ENCODE assay signal across 1 cellular context in the genomic region with DNA sequence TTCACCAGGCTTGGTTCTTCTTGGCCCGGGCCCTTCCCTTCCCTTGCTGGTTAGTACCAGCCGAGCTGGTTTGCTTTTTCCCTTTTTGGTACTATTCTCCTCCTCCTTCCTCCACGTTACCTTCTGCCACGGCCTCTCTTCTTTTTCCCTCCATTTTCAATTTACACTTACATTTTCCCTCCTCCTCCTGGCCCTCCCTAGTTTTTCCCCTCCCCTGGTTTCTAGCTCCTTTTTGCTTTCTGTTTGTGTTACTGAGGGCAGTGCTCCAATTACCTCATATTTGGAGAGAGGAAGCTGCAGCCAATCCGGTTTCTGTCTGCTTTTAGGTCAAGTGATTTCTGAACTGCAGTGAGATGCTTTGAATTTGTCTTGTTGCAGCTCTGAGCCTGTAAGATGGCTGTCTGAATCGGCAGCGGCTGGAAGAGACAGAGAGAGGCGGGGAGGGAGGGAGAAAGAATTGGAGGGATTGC.
TF ChIP-seq lines count a peak whose summit lies in the region.

No MANE protein-coding gene starts in this region.

TF ChIP-seq in GM23338, 12 proteins besides CTCF, POLR2A, EP300 and RAD21 (continued from another document):
- TF ChIP-seq, protein P1, sequence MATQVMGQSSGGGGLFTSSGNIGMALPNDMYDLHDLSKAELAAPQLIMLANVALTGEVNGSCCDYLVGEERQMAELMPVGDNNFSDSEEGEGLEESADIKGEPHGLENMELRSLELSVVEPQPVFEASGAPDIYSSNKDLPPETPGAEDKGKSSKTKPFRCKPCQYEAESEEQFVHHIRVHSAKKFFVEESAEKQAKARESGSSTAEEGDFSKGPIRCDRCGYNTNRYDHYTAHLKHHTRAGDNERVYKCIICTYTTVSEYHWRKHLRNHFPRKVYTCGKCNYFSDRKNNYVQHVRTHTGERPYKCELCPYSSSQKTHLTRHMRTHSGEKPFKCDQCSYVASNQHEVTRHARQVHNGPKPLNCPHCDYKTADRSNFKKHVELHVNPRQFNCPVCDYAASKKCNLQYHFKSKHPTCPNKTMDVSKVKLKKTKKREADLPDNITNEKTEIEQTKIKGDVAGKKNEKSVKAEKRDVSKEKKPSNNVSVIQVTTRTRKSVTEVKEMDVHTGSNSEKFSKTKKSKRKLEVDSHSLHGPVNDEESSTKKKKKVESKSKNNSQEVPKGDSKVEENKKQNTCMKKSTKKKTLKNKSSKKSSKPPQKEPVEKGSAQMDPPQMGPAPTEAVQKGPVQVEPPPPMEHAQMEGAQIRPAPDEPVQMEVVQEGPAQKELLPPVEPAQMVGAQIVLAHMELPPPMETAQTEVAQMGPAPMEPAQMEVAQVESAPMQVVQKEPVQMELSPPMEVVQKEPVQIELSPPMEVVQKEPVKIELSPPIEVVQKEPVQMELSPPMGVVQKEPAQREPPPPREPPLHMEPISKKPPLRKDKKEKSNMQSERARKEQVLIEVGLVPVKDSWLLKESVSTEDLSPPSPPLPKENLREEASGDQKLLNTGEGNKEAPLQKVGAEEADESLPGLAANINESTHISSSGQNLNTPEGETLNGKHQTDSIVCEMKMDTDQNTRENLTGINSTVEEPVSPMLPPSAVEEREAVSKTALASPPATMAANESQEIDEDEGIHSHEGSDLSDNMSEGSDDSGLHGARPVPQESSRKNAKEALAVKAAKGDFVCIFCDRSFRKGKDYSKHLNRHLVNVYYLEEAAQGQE (IDR thresholded peaks at IDR 0.05; ENCODE audit: unreplicated experiment) = no peak
- TF ChIP-seq EZH2phosphoT487 (IDR thresholded peaks at IDR 0.05; ENCODE audit: unreplicated experiment) (no peak), EZH2 (IDR thresholded peaks at IDR 0.05; ENCODE audit: low read depth, unreplicated experiment) (no peak), ZNF114 (CRISPR knock-in tag; IDR thresholded peaks at IDR 0.05) (no peak), ZNF331 (CRISPR knock-in tag; IDR thresholded peaks at IDR 0.05; ENCODE audit: low read depth) (no peak), STAT1 (IDR thresholded peaks at IDR 0.05; ENCODE audit: unreplicated experiment) (no peak)
- TF ChIP-seq, protein P2, sequence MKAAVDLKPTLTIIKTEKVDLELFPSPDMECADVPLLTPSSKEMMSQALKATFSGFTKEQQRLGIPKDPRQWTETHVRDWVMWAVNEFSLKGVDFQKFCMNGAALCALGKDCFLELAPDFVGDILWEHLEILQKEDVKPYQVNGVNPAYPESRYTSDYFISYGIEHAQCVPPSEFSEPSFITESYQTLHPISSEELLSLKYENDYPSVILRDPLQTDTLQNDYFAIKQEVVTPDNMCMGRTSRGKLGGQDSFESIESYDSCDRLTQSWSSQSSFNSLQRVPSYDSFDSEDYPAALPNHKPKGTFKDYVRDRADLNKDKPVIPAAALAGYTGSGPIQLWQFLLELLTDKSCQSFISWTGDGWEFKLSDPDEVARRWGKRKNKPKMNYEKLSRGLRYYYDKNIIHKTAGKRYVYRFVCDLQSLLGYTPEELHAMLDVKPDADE (IDR thresholded peaks at IDR 0.05) = no peak
